Comparison of ENCODE assay signal across 12 cellular contexts in the genomic region with DNA sequence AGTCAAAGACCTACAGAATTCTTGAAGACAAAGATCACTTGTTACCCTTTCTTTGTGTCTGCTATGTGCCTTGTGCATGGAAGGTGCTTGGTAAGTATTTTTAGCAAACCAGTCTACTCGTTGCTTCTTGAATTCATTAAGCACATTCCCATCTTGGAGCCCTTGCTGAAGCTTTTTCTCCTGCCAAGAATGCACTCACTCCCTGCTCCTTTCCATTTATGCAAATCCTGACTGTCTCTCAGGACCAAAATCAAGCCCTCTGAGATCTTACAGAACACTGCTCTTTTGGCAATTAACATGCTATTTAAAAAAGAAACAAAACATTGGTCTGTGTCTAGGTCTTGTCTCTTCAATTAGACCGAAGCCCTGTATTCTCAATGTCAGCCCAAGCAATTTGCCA.
A peak's percentile ranks its signal among the peaks of the same experiment; 100 is the strongest.
DNase-seq lines count a peak whose midpoint lies in the region; ATAC-seq and TF ChIP-seq lines count a peak whose summit lies in the region.
"Had no signal": no experiment of that assay in that cellular context is flagged by ENCODE, and none has a peak within 500 bp of the region (broad histone marks: within the 10 kb centered on the region; RNA-seq: fewer than 3 reads in every experiment).

No MANE protein-coding gene starts in this region.

- H3K27ac Mint-ChIP-seq in activated T-cell treated with anti-CD3 and anti-CD28 coated beads, Interleukin-2, amount 50 U/mL, for 72 hours: no peak overlapping the region

- H3K4me3 ChIP-seq in BLaER1: no peak overlapping the region
- no peak overlapping the region for H3K4me3 ChIP-seq in prostate gland

- ATAC-seq in GM21529 (IDR thresholded peaks at IDR 0.05; ENCODE audit: unreplicated experiment): no peak
- no peak for ATAC-seq in activated T-cell treated with anti-CD3 and anti-CD28 coated beads, Interleukin-2, amount 50 U/mL, for 72 hours (replicated peaks in 1 of 2)
- ATAC-seq in HG03460 (IDR thresholded peaks at IDR 0.05; ENCODE audit: unreplicated experiment): no peak
- no peak for ATAC-seq in HG02678 (IDR thresholded peaks at IDR 0.05; ENCODE audit: unreplicated experiment)

- H3K9me3 ChIP-seq in BLaER1 (no peaks in the 10 kb centered on the region), prostate gland (no peaks in the 10 kb centered on the region)

- in situ Hi-C loops in SK-MEL-5 (cut with HindIII; ENCODE audit: low pct_unique_long_range_greater_than_20kb, low sequenced_read_pairs): no loop called here

- H3K4me2 ChIP-seq in BLaER1: peak overlapping the region; percentile 72; the same call in 1 of the 2 replicates

- H3K27ac ChIP-seq in BLaER1: no peak overlapping the region
- H3K27ac ChIP-seq in prostate gland: peak overlapping the region; percentile 18 to 32
- H3K27ac ChIP-seq: C4-2B, VCaP had no signal

- intact Hi-C loops in prostate gland (cut with DNase I): no loop called here

- WGBS in prostate gland: 23% methylated on average over 2 of the region's 2 CpGs

- no peak for TF ChIP-seq POLR2A in prostate gland (IDR thresholded peaks at IDR 0.05)

- peaks cover 10% of the 10 kb centered on the region for H3K4me1 Mint-ChIP-seq in activated T-cell treated with anti-CD3 and anti-CD28 coated beads, Interleukin-2, amount 50 U/mL, for 72 hours (ENCODE audit: low read depth)

- no peak overlapping the region for H3K4me3 Mint-ChIP-seq in activated T-cell treated with anti-CD3 and anti-CD28 coated beads, Interleukin-2, amount 50 U/mL, for 72 hours

- H3K36me3 Mint-ChIP-seq in activated T-cell treated with anti-CD3 and anti-CD28 coated beads, Interleukin-2, amount 50 U/mL, for 72 hours (ENCODE audit: insufficient read depth in 2 of 2): no peaks in the 10 kb centered on the region

- DNase-seq in SK-MEL-5 (ENCODE audit: low read depth, low spot score) (peak; percentile 42), fibroblast of gingiva (ENCODE audit: low read depth) (peak; percentile 84), prostate gland (ENCODE audit: low spot score) (no peak)
- no peak for DNase-seq in activated T-cell treated with anti-CD3 and anti-CD28 coated beads, Interleukin-2, amount 50 U/mL, for 72 hours
- DNase-seq: dermis blood vessel endothelial cell, NCI-H1417 had no signal

- H3K4me1 ChIP-seq in BLaER1 (peaks cover 53% of the 10 kb centered on the region), prostate gland (replicated peaks) (peaks cover 4% of the 10 kb centered on the region)

- no peak for TF ChIP-seq CTCF in prostate gland (IDR thresholded peaks at IDR 0.05)

- H4K20me1 ChIP-seq in BLaER1: no peaks in the 10 kb centered on the region

- H3K27me3 Mint-ChIP-seq in activated T-cell treated with anti-CD3 and anti-CD28 coated beads, Interleukin-2, amount 50 U/mL, for 72 hours (ENCODE audit: low read depth): no peaks in the 10 kb centered on the region

- no peak overlapping the region for H3K9ac ChIP-seq in BLaER1

- H3K36me3 ChIP-seq in BLaER1 (no peaks in the 10 kb centered on the region), prostate gland (no peaks in the 10 kb centered on the region)

- no peaks in the 10 kb centered on the region for H3K9me3 Mint-ChIP-seq in activated T-cell treated with anti-CD3 and anti-CD28 coated beads, Interleukin-2, amount 50 U/mL, for 72 hours

- H3K27me3 ChIP-seq in BLaER1 (no peaks in the 10 kb centered on the region), prostate gland (replicated peaks; ENCODE audit: insufficient read depth) (no peaks in the 10 kb centered on the region)

Comparison
In these comparisons a context has a peak if more than half of its experiments do, and no peak if none do; other contexts are left out.
1. DNase-seq: peak in SK-MEL-5 (single experiment) and fibroblast of gingiva (single experiment); none in prostate gland (single experiment) and activated T-cell treated with anti-CD3 and anti-CD28 coated beads, Interleukin-2, amount 50 U/mL, for 72 hours (0 of 2).